ENCODE assay signal across 22 cellular contexts in the genomic region with DNA sequence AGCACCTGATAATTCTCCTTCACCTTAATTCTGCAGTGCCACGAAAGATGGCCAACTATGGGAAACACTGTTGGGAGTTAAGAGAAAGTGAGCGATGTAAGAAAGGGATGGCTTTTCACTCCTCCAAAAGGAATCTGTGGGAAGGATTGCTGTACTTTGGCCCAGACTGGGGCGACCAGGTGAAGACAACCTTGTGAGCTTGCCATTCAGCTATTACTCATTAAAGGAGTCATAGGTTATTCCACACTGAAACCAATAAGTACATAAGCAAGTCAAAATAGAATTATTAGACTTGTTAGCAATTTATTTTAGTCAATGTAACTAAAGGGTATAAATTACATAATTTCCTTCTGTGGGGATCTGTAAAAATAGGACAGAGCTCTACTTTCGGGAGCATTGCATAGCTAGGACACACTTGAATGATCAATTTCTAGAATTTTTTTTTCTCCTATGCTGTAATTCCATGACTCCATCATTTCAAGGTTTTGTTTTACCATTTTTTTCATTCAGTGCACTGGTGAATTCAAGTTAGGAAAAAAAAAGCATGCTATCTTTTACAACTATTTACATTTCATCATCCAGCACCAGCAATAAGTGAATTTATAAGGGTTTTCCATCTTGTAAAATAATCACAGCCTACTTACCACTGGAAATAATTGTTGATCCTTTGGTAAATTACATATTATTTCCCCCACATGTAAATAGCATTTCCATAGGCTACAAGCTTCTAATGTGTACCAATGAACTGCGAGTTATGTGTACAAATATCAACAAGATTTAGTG.
DNase-seq lines count a peak whose midpoint lies in the region; ATAC-seq, FAIRE-seq and TF ChIP-seq lines count a peak whose summit lies in the region.
"Had no signal": no experiment of that assay in that cellular context is flagged by ENCODE, and none has a peak within 500 bp of the region (broad histone marks: within the 10 kb centered on the region; RNA-seq: fewer than 3 reads in every experiment).

No MANE protein-coding gene starts in this region.

- no peak overlapping the region for H4K91ac ChIP-seq in H1 (replicated peaks; ENCODE audit: insufficient read length, low read length)

- peak overlapping the region; percentile 52; the same call in 1 of the 2 replicates for H2AFZ ChIP-seq in H1 (ENCODE audit: low read length)

- no peak overlapping the region for H2BK20ac ChIP-seq in H1 (ENCODE audit: low read length)

- no peak overlapping the region for H2AK5ac ChIP-seq in H1 (ENCODE audit: low read depth, low read length)

- no TSS peak for BruUV-seq in Calu3 (replicated peaks; lab: Mats Ljungman, UMichigan)

- no peaks in the 10 kb centered on the region for H4K20me1 ChIP-seq in H1 (replicated peaks in 1 of 2; ENCODE audit: control insufficient read depth in 1 of 2, insufficient read depth in 2 of 2, low read length in 2 of 2)

- no peak overlapping the region for H4K5ac ChIP-seq in H1 (ENCODE audit: insufficient read length, low read depth, low read length)

- no peak for TF ChIP-seq POLR2A in H1 (IDR thresholded peaks at IDR 0.05; ENCODE audit: control extremely low read depth in 1 of 2, low read depth in 2 of 2, low read length in 2 of 2)

- no peak overlapping the region for H3K14ac ChIP-seq in H1 (ENCODE audit: insufficient read length)

- no peak overlapping the region for H2BK120ac ChIP-seq in H1 (replicated peaks; ENCODE audit: low read depth, low read length)

- no peak overlapping the region for H2BK12ac ChIP-seq in H1 (ENCODE audit: low read depth, low read length)

- TF ChIP-seq CTCF in Calu3 (IDR thresholded peaks at IDR 0.05; ENCODE audit: unreplicated experiment) (no peak), LNCaP clone FGC (IDR thresholded peaks at IDR 0.05; ENCODE audit: control insufficient read depth, extremely low read depth, insufficient read depth) (no peak), H1 (IDR thresholded peaks at IDR 0.05; ENCODE audit: control extremely low read depth in 1 of 3, insufficient read depth in 1 of 3, low read depth in 1 of 3, low read length in 3 of 3) (no peak)

- no peak for ATAC-seq in GM18858 (IDR thresholded peaks at IDR 0.05; ENCODE audit: unreplicated experiment)

- no peaks in the 10 kb centered on the region for H3K79me2 ChIP-seq in H1 (ENCODE audit: control insufficient read depth in 1 of 2, insufficient read depth in 2 of 2, low read length in 2 of 2)

- no peaks in the 10 kb centered on the region for H3K9me3 Mint-ChIP-seq in Calu3 (ENCODE audit: low read depth, unreplicated experiment)
- no peaks in the 10 kb centered on the region for H3K9me3 Mint-ChIP-seq in activated CD4-positive, alpha-beta memory T cell treated with anti-CD3 and anti-CD28 coated beads for 36 hours

- H3K4me3 ChIP-seq in LNCaP clone FGC (ENCODE audit: low read depth, low read length) = no peak overlapping the region
- H3K4me3 ChIP-seq in H1 (ENCODE audit: extremely low read depth in 1 of 4, insufficient read depth in 2 of 4, low read depth in 3 of 4, low read length in 4 of 4) = no peak overlapping the region
- H3K4me3 ChIP-seq: SJCRH30 had no signal

- H3K27ac Mint-ChIP-seq in Calu3 (ENCODE audit: unreplicated experiment) = no peak overlapping the region
- H3K27ac Mint-ChIP-seq in activated CD4-positive, alpha-beta memory T cell treated with anti-CD3 and anti-CD28 coated beads for 36 hours = no peak overlapping the region

- no peaks in the 10 kb centered on the region for H3K9me3 ChIP-seq in H1 (ENCODE audit: insufficient read depth in 2 of 2, low read depth in 1 of 2, low read length in 1 of 2)
- H3K9me3 ChIP-seq: SJCRH30 had no signal

- no peak overlapping the region for H3K4ac ChIP-seq in H1 (replicated peaks; ENCODE audit: insufficient read length, low read depth, low read length)

- H3K56ac ChIP-seq in H1 (replicated peaks; ENCODE audit: insufficient read length, low read depth, low read length) = no peak overlapping the region

- no peak overlapping the region for H3K9ac ChIP-seq in H1 (replicated peaks in 1 of 4; ENCODE audit: extremely low read depth in 1 of 4, low read depth in 3 of 4, low read length in 3 of 4)

- H3K4me1 Mint-ChIP-seq in Calu3 (ENCODE audit: low read depth, unreplicated experiment) = peaks cover 38% of the 10 kb centered on the region
- H3K4me1 Mint-ChIP-seq in activated CD4-positive, alpha-beta memory T cell treated with anti-CD3 and anti-CD28 coated beads for 36 hours (ENCODE audit: low read depth) = peaks cover 23% of the 10 kb centered on the region

- no peaks in the 10 kb centered on the region for H3K23me2 ChIP-seq in H1 (ENCODE audit: low read depth, low read length)

- DNase-seq in Calu3 = peak; percentile 8
- peak; percentile 44 for DNase-seq in LNCaP clone FGC (ENCODE audit: low read depth)
- DNase-seq in H1 (ENCODE audit: low read depth in 1 of 2, low spot score in 2 of 2) = no peak
- DNase-seq in left kidney (ENCODE audit: low read depth, low spot score) = peak; percentile 7
- DNase-seq in activated CD4-positive, alpha-beta T cell treated with anti-CD3 and anti-CD28 coated beads, Interleukin-2, amount 50 U/mL, for 1 hour = no peak
- DNase-seq in activated CD4-positive, alpha-beta memory T cell treated with anti-CD3 and anti-CD28 coated beads for 36 hours = no peak
- DNase-seq in NCI-H345 treated with DMSO at 0.1 percent for 48 hours (lab: John Stamatoyannopoulos, UW; ENCODE audit: unreplicated experiment) = no peak
- DNase-seq: DMS53; GDM1; H7; Kasumi-1; MM.1S; NCI-H1092; NCI-H2029 treated with DMSO at 0.1 percent for 48 hours; NCI-H226; NCI-H524; NCI-H774; NK-92 treated with Interleukin-12 subunit alpha and Interleukin-12 subunit beta, amount 100 ng/mL, for 24 hours; SJCRH30 had no signal

- no peak overlapping the region for H3K27ac ChIP-seq in H1 (ENCODE audit: low read depth, low read length)
- H3K27ac ChIP-seq: C4-2B, SJCRH30 had no signal

- intact Hi-C loops in Calu3 (cut with micrococcal nuclease; ENCODE audit: unreplicated experiment) = loop anchor here (10.0 kb wide), 1 partner anchor 118 kb away; no protein-coding TSS in a partner anchor
- intact Hi-C loops in activated CD4-positive, alpha-beta memory T cell treated with anti-CD3 and anti-CD28 coated beads for 36 hours (cut with micrococcal nuclease) = no loop called here

- CTCF ChIA-PET in Calu3 (lab: Charles Lee) = no interaction called here
- CTCF ChIA-PET in H1 (lab: Charles Lee; ENCODE audit: partially characterized antibody) = interaction anchor here (0.6 to 1.3 kb wide), 5 partner anchors 9 to 216 kb away, joined by 3 to 5 read pairs (median 4); no protein-coding TSS in a partner anchor
- CTCF ChIA-PET in activated CD4-positive, alpha-beta memory T cell treated with anti-CD3 and anti-CD28 coated beads for 36 hours (lab: Charles Lee) = no interaction called here

- H3K36me3 ChIP-seq in H1 (ENCODE audit: control insufficient read depth in 2 of 4, insufficient read depth in 4 of 4, low read length in 3 of 4) = no peaks in the 10 kb centered on the region; a peak in 1 of 8 replicates
- H3K36me3 ChIP-seq: SJCRH30 had no signal

- no peaks in the 10 kb centered on the region for H3K27me3 Mint-ChIP-seq in Calu3 (ENCODE audit: unreplicated experiment)
- peaks cover 22% of the 10 kb centered on the region for H3K27me3 Mint-ChIP-seq in activated CD4-positive, alpha-beta memory T cell treated with anti-CD3 and anti-CD28 coated beads for 36 hours

- no peak overlapping the region for H2BK5ac ChIP-seq in H1 (ENCODE audit: low read depth, low read length)

- POLR2A ChIA-PET in H1 (lab: Charles Lee; ENCODE audit: partially characterized antibody) = no interaction called here
- POLR2A ChIA-PET in activated CD4-positive, alpha-beta memory T cell treated with anti-CD3 and anti-CD28 coated beads for 36 hours (lab: Charles Lee) = no interaction called here

- H3K18ac ChIP-seq in H1 (ENCODE audit: extremely low read depth, low read length) = no peak overlapping the region

- no peak overlapping the region for H3K23ac ChIP-seq in H1 (ENCODE audit: insufficient read length)

- FAIRE-seq in H1 (lab: Jason Lieb, UNC) = no peak
- FAIRE-seq: D721Med had no signal

- H3K27me3 ChIP-seq in H1 (replicated peaks in 1 of 4; ENCODE audit: control insufficient read depth in 3 of 4, extremely low read depth in 1 of 4, insufficient read depth in 3 of 4, low read length in 3 of 4) = no peaks in the 10 kb centered on the region
- H3K27me3 ChIP-seq: SJCRH30 had no signal

- H3K4me2 ChIP-seq in H1 (ENCODE audit: insufficient read depth in 1 of 2, low read depth in 2 of 2, low read length in 2 of 2) = no peak overlapping the region

- no peaks in the 10 kb centered on the region for H3K79me1 ChIP-seq in H1 (ENCODE audit: low read depth, low read length)

- H3K36me3 Mint-ChIP-seq in Calu3 (ENCODE audit: insufficient read depth, unreplicated experiment) = peaks cover 13% of the 10 kb centered on the region
- H3K36me3 Mint-ChIP-seq in activated CD4-positive, alpha-beta memory T cell treated with anti-CD3 and anti-CD28 coated beads for 36 hours = no peaks in the 10 kb centered on the region

- TF ChIP-seq EP300 in H1 (IDR thresholded peaks at IDR 0.05; ENCODE audit: borderline replicate concordance in 1 of 2, low read depth in 2 of 2, low read length in 2 of 2) = no peak

- H4K8ac ChIP-seq in H1 (ENCODE audit: extremely low read depth, insufficient read depth, low read length) = no peak overlapping the region

- H3K4me3 Mint-ChIP-seq in Calu3 (ENCODE audit: low read depth, unreplicated experiment) = no peak overlapping the region
- no peak overlapping the region for H3K4me3 Mint-ChIP-seq in activated CD4-positive, alpha-beta memory T cell treated with anti-CD3 and anti-CD28 coated beads for 36 hours

- TF ChIP-seq RAD21 in H1 (IDR thresholded peaks at IDR 0.05 in 1 of 2, conservative IDR thresholded peaks at IDR 0.05 in 1 of 2; ENCODE audit: low read depth in 2 of 2, low read length in 2 of 2) = no peak

- no peak overlapping the region for H2BK15ac ChIP-seq in H1 (ENCODE audit: low read length)

- H3K4me1 ChIP-seq in H1 (replicated peaks in 1 of 4; ENCODE audit: control insufficient read depth in 3 of 4, insufficient read depth in 4 of 4, low read length in 3 of 4) = peaks cover 0 to 12% (median 8%) of the 10 kb centered on the region in 4 experiments; a peak in 3 of 7 replicates

- WGBS in H1 (ENCODE audit: extremely low coverage in 1 of 2, insufficient coverage in 1 of 2, insufficient read length in 1 of 2, insufficient replicate concordance in 2 of 2, low coverage in 1 of 2, low lambda C conversion rate in 2 of 2, missing lambda C conversion rate in 1 of 2), 2 experiments = 92% methylated on average over 5 of the region's 5 CpGs; no CpG with 5 or more reads in 1 of the 2 experiments

TF ChIP-seq in H1, 55 proteins besides CTCF, POLR2A, EP300 and RAD21 (continues in another document):
- TF ChIP-seq BRCA1 (IDR thresholded peaks at IDR 0.05; ENCODE audit: low read depth, low read length) (no peak), EGR1 (IDR thresholded peaks at IDR 0.05; ENCODE audit: borderline replicate concordance, low read depth, low read length) (no peak), SP2 (IDR thresholded peaks at IDR 0.05; ENCODE audit: low read length) (no peak), SRF (IDR thresholded peaks at IDR 0.05; ENCODE audit: low read depth, low read length) (no peak), SIN3A (conservative IDR thresholded peaks at IDR 0.05 in 1 of 2, IDR thresholded peaks at IDR 0.05 in 1 of 2; ENCODE audit: low read depth in 1 of 2, low read length in 2 of 2) (no peak), SP1 (IDR thresholded peaks at IDR 0.05; ENCODE audit: low read depth, low read length) (no peak), HDAC6 (IDR thresholded peaks at IDR 0.05; ENCODE audit: low read depth, low read length) (no peak)

Comparison
In these comparisons a context has a peak if more than half of its experiments do, and no peak if none do; other contexts are left out.
1. DNase-seq: peak in Calu3 (single experiment), LNCaP clone FGC (single experiment) and left kidney (single experiment); none in H1 (0 of 2), activated CD4-positive, alpha-beta T cell treated with anti-CD3 and anti-CD28 coated beads, Interleukin-2, amount 50 U/mL, for 1 hour (single experiment), activated CD4-positive, alpha-beta memory T cell treated with anti-CD3 and anti-CD28 coated beads for 36 hours (single experiment) and NCI-H345 treated with DMSO at 0.1 percent for 48 hours (single experiment).